Comparison of ENCODE assay signal across 9 cellular contexts in the genomic region with DNA sequence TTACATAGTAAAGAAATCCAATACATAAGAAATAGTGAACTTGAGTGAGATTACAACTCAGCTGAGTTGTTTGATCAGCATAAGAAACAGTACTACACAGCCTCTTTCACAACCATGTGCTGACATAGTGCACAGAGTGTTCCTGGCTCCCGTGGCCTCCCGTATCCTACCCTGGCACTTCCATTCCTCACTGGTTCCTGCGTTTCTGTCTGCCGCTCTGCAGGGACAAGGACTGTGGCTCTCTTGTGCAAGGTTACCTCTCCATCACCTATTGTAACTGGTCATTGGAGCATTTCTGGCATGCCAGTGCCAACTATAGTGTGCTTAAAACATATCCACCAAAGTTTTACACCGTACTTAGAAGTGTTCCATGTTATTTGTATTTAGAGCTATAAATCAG. TPM values are rescaled to one million over a fixed set of nuclear protein-coding genes. Genes with fewer than 3 reads are reported as not detected.
A peak's percentile ranks its signal among the peaks of the same experiment; 100 is the strongest.
DNase-seq lines count a peak whose midpoint lies in the region; ATAC-seq and TF ChIP-seq lines count a peak whose summit lies in the region.
"Had no signal": no experiment of that assay in that cellular context is flagged by ENCODE, and none has a peak within 500 bp of the region (broad histone marks: within the 10 kb centered on the region; RNA-seq: fewer than 3 reads in every experiment).

No MANE protein-coding gene starts in this region.

- H3K27ac ChIP-seq in H9 (ENCODE audit: insufficient read length, low read depth, low read length) (no peak overlapping the region), SU-DHL-6 (ENCODE audit: low read depth, low read length) (no peak overlapping the region), foreskin keratinocyte (peak overlapping the region; percentile 68), prostate gland (no peak overlapping the region)
- H3K27ac ChIP-seq in effector memory CD4-positive, alpha-beta T cell (ENCODE audit: insufficient read depth, low read length, poor library complexity, severe bottlenecking): no peak overlapping the region

- H3K18ac ChIP-seq in H9 (ENCODE audit: insufficient read length, low read depth, low read length): no peak overlapping the region

- H3K79me2 ChIP-seq in H9 (ENCODE audit: insufficient read depth, low read length): no peaks in the 10 kb centered on the region
- H3K79me2 ChIP-seq in SU-DHL-6 (ENCODE audit: insufficient read depth, low read length): no peaks in the 10 kb centered on the region

- DNase-seq in H9 (peak; percentile 38), foreskin keratinocyte (no peak), prostate gland (ENCODE audit: low spot score) (peak; percentile 41), T1000 (lab: John Stamatoyannopoulos, UW) (no peak)
- no peak for DNase-seq in effector memory CD4-positive, alpha-beta T cell
- no peak for DNase-seq in stimulated activated CD4-positive, alpha-beta T cell treated with anti-CD3 and anti-CD28 coated beads, Interleukin-4, amount 100 ng/mL, for 1 hour
- DNase-seq: activated CD8-positive, alpha-beta memory T cell treated with anti-CD3 and anti-CD28 coated beads, Interleukin-2, amount 10 ng/mL, durations not matched to agents 7 days and 5 days had no signal

- no peak overlapping the region for H2BK5ac ChIP-seq in H9 (ENCODE audit: insufficient read length, low read length)

- H3T11ph ChIP-seq in H9 (ENCODE audit: low read length): no peak overlapping the region

- H3K4me2 ChIP-seq in H9 (ENCODE audit: insufficient read depth, insufficient read length, low read length) (no peak overlapping the region), SU-DHL-6 (ENCODE audit: low read depth, low read length, poor library complexity, severe bottlenecking) (no peak overlapping the region)

- ATAC-seq in foreskin keratinocyte: no peak
- no peak for ATAC-seq in GM21737 (IDR thresholded peaks at IDR 0.05; ENCODE audit: unreplicated experiment)

- H3K27me3 Mint-ChIP-seq in H9 (ENCODE audit: low read depth): no peaks in the 10 kb centered on the region
- H3K27me3 Mint-ChIP-seq: activated CD8-positive, alpha-beta memory T cell treated with anti-CD3 and anti-CD28 coated beads, Interleukin-2, amount 10 ng/mL, durations not matched to agents 7 days and 5 days had no signal

- peaks cover 24 to 30% of the 10 kb centered on the region in 2 experiments for H3K4me1 Mint-ChIP-seq in H9

- H3K27ac Mint-ChIP-seq in H9: no peak overlapping the region
- H3K27ac Mint-ChIP-seq: activated CD8-positive, alpha-beta memory T cell treated with anti-CD3 and anti-CD28 coated beads, Interleukin-2, amount 10 ng/mL, durations not matched to agents 7 days and 5 days had no signal

- H3K4me1 ChIP-seq in H9 (ENCODE audit: insufficient read depth, low read length) (no peaks in the 10 kb centered on the region; the same call in 1 of the 2 replicates), foreskin keratinocyte (peaks cover 13% of the 10 kb centered on the region), prostate gland (replicated peaks) (no peaks in the 10 kb centered on the region)
- no peaks in the 10 kb centered on the region for H3K4me1 ChIP-seq in effector memory CD4-positive, alpha-beta T cell (ENCODE audit: control insufficient read depth, insufficient read depth, low read length, poor library complexity, severe bottlenecking)

- no peaks in the 10 kb centered on the region for H3K9me3 Mint-ChIP-seq in H9

- no peak overlapping the region for H3K9ac ChIP-seq in H9 (ENCODE audit: extremely low read depth, insufficient read length, low read length)
- H3K9ac ChIP-seq in SU-DHL-6 (ENCODE audit: low read length): no peak overlapping the region

- intact Hi-C loops in prostate gland (cut with DNase I): loop anchor here (5.0 to 10.0 kb wide), 3 partner anchors 274 to 654 kb away; no protein-coding TSS in a partner anchor

- H4K20me1 ChIP-seq in H9 (ENCODE audit: control insufficient read depth, insufficient read depth, insufficient read length) (no peaks in the 10 kb centered on the region), SU-DHL-6 (ENCODE audit: low read depth, low read length) (no peaks in the 10 kb centered on the region)

- no CpG with 5 or more reads among the region's 5 CpGs for WGBS in H9 (ENCODE audit: extremely low coverage, insufficient read length, low lambda C conversion rate)
- WGBS in prostate gland: 22% methylated on average over 5 of the region's 5 CpGs

- TF ChIP-seq CTCF in H9 (conservative IDR thresholded peaks at IDR 0.05): no peak
- TF ChIP-seq CTCF in SU-DHL-6 (IDR thresholded peaks at IDR 0.05; ENCODE audit: insufficient read depth, low read length, poor library complexity, severe bottlenecking): no peak
- TF ChIP-seq CTCF in foreskin keratinocyte (conservative IDR thresholded peaks at IDR 0.05): no peak
- TF ChIP-seq CTCF in prostate gland (IDR thresholded peaks at IDR 0.05): no peak

- H3K14ac ChIP-seq in H9 (ENCODE audit: insufficient read depth, low read length): no peak overlapping the region

- H3K9me2 ChIP-seq in SU-DHL-6 (replicated peaks; ENCODE audit: insufficient read depth, low read length): no peaks in the 10 kb centered on the region

- H3K36me3 Mint-ChIP-seq in H9 (ENCODE audit: insufficient read depth in 1 of 3, low read depth in 3 of 3): no peaks in the 10 kb centered on the region
- H3K36me3 Mint-ChIP-seq: activated CD8-positive, alpha-beta memory T cell treated with anti-CD3 and anti-CD28 coated beads, Interleukin-2, amount 10 ng/mL, durations not matched to agents 7 days and 5 days had no signal

- H2BK15ac ChIP-seq in H9 (ENCODE audit: low read depth, low read length): no peak overlapping the region

- H3K4me3 Mint-ChIP-seq in H9: no peak overlapping the region
- H3K4me3 Mint-ChIP-seq: activated CD8-positive, alpha-beta memory T cell treated with anti-CD3 and anti-CD28 coated beads, Interleukin-2, amount 10 ng/mL, durations not matched to agents 7 days and 5 days had no signal

- no peak overlapping the region for H3K23ac ChIP-seq in H9 (ENCODE audit: insufficient read length, low read depth, low read length)

- no peak overlapping the region for H4K91ac ChIP-seq in H9 (ENCODE audit: insufficient read length, low read depth, low read length)

- TF ChIP-seq POLR2A in prostate gland (IDR thresholded peaks at IDR 0.05): no peak

- H3K9me3 ChIP-seq in H9 (ENCODE audit: control insufficient read depth, low read depth, low read length) (no peaks in the 10 kb centered on the region), SU-DHL-6 (ENCODE audit: insufficient read depth, low read length) (no peaks in the 10 kb centered on the region), prostate gland (no peaks in the 10 kb centered on the region)
- no peaks in the 10 kb centered on the region for H3K9me3 ChIP-seq in effector memory CD4-positive, alpha-beta T cell (ENCODE audit: control insufficient read depth, low read length)

- H3K79me1 ChIP-seq in H9 (ENCODE audit: insufficient read depth, low read depth, low read length, poor library complexity, severe bottlenecking): no peaks in the 10 kb centered on the region

- H3K56ac ChIP-seq in H9 (ENCODE audit: insufficient read length, low read depth, low read length): no peak overlapping the region

- H3K4me3 ChIP-seq in SU-DHL-6 (ENCODE audit: insufficient read depth, low read length, poor library complexity, severe bottlenecking) (no peak overlapping the region), prostate gland (no peak overlapping the region)
- H3K4me3 ChIP-seq in effector memory CD4-positive, alpha-beta T cell (ENCODE audit: insufficient read depth, low read depth, low read length, poor library complexity, severe bottlenecking): no peak overlapping the region

- H2AFZ ChIP-seq in H9 (ENCODE audit: low read length) (no peak overlapping the region), SU-DHL-6 (ENCODE audit: low read depth, low read length, severe bottlenecking) (peak overlapping the region; percentile 15)

- H3K27me3 ChIP-seq in H9 (ENCODE audit: insufficient read depth, low read length): no peaks in the 10 kb centered on the region
- no peaks in the 10 kb centered on the region for H3K27me3 ChIP-seq in SU-DHL-6 (ENCODE audit: low read length)
- no peaks in the 10 kb centered on the region for H3K27me3 ChIP-seq in foreskin keratinocyte
- no peaks in the 10 kb centered on the region for H3K27me3 ChIP-seq in prostate gland (replicated peaks; ENCODE audit: insufficient read depth)
- H3K27me3 ChIP-seq in effector memory CD4-positive, alpha-beta T cell (replicated peaks; ENCODE audit: control insufficient read depth, insufficient read depth, low read length, poor library complexity, severe bottlenecking): no peaks in the 10 kb centered on the region

- no peak overlapping the region for H2BK12ac ChIP-seq in H9 (ENCODE audit: insufficient read length, low read depth, low read length)

- no peak overlapping the region for H3K4ac ChIP-seq in H9 (ENCODE audit: low read depth, low read length)

- no peak overlapping the region for H2AK5ac ChIP-seq in H9 (ENCODE audit: insufficient read length, low read length)

- no peaks in the 10 kb centered on the region for H3K36me3 ChIP-seq in SU-DHL-6 (ENCODE audit: low read length)
- no peaks in the 10 kb centered on the region for H3K36me3 ChIP-seq in prostate gland
- no peaks in the 10 kb centered on the region for H3K36me3 ChIP-seq in effector memory CD4-positive, alpha-beta T cell (ENCODE audit: control insufficient read depth, insufficient read depth, low read length)

- H2BK120ac ChIP-seq in H9 (ENCODE audit: low read depth, low read length, poor library complexity, severe bottlenecking): no peak overlapping the region

- H3K23me2 ChIP-seq in H9 (ENCODE audit: insufficient read length, low read depth, low read length, poor library complexity, severe bottlenecking): no peaks in the 10 kb centered on the region

- no peak overlapping the region for H4K5ac ChIP-seq in H9 (ENCODE audit: insufficient read length, low read depth, low read length)

- H3F3A ChIP-seq in SU-DHL-6 (ENCODE audit: insufficient read depth): no peaks in the 10 kb centered on the region

- no peak overlapping the region for H2BK20ac ChIP-seq in H9 (ENCODE audit: low read depth, low read length, poor library complexity, severe bottlenecking)

- no peak overlapping the region for H4K8ac ChIP-seq in H9 (replicated peaks; ENCODE audit: insufficient read length, low read depth, low read length)

RNA-seq across cellular contexts. Expression of a gene that starts 46.3 kb away (rescaled TPM):
- total RNA-seq in H9 (2021) (3.3 and 3.8 TPM in 2 replicates), foreskin keratinocyte (3.4 and 4.8 TPM in 2 replicates), prostate gland (10 to 100 TPM in 1 of 2 donors, under 1 TPM in 1; 0.87 to 46.9 TPM)
- 6.0 and 7.1 TPM in 2 replicates for polyA plus RNA-seq in foreskin keratinocyte

RNA-seq across cellular contexts. Expression of a gene that starts 46.7 kb away (rescaled TPM):
- total RNA-seq in H9 (2021) (8.4 and 8.6 TPM in 2 replicates), foreskin keratinocyte (68.7 and 92.9 TPM in 2 replicates), prostate gland (10 to 100 TPM in 1 of 2 donors, 1 to 10 TPM in 1; 6.3 to 44.9 TPM)
- 42.7 and 48.4 TPM in 2 replicates for polyA plus RNA-seq in foreskin keratinocyte

Comparison
In these comparisons a context has a peak if more than half of its experiments do, and no peak if none do; other contexts are left out.
1. DNase-seq: peak in H9 (single experiment) and prostate gland (single experiment); none in foreskin keratinocyte (0 of 2), T1000 (single experiment), effector memory CD4-positive, alpha-beta T cell (0 of 3) and stimulated activated CD4-positive, alpha-beta T cell treated with anti-CD3 and anti-CD28 coated beads, Interleukin-4, amount 100 ng/mL, for 1 hour (single experiment).